Comparison of ENCODE assay signal across 9 cellular contexts in genomic region chr5:173973614-173973969, GRCh38. TPM values are rescaled to one million over a fixed set of nuclear protein-coding genes. Genes with fewer than 3 reads are reported as not detected.
DNase-seq lines count a peak whose midpoint lies in the region; ATAC-seq and FAIRE-seq lines count a peak whose summit lies in the region.
"Had no signal": no experiment of that assay in that cellular context is flagged by ENCODE, and none has a peak within 500 bp of the region (broad histone marks: within the 10 kb centered on the region; RNA-seq: fewer than 3 reads in every experiment).

No MANE protein-coding gene starts in this region.

- FAIRE-seq in GM19239 (lab: Jason Lieb, UNC) = no peak

- peak overlapping the region; percentile 53 for H3K4me3 ChIP-seq in skeletal muscle cell (ENCODE audit: low read depth, low read length)

- H3K36me3 Mint-ChIP-seq in activated T-helper 1 cell treated with anti-CD3 and anti-CD28 coated beads, Interleukin-12 subunit alpha, Interleukin-12 subunit beta, Interleukin-2, Interleukin-4 antibody, amounts not matched to agents 30 ng/mL and 10 ng/mL and 1 ng/mL, durations not matched to agents 14 hours and 24 hours and 36 hours (ENCODE audit: low read depth) = no peaks in the 10 kb centered on the region

- in situ Hi-C loops in ACHN (cut with HindIII; ENCODE audit: low pct_ligation_motif_present, low pct_unique_long_range_greater_than_20kb, low sequenced_read_pairs) = no loop called here

- no peak for DNase-seq in activated T-helper 1 cell treated with anti-CD3 and anti-CD28 coated beads, Interleukin-12 subunit alpha, Interleukin-12 subunit beta, Interleukin-2, Interleukin-4 antibody, amounts not matched to agents 30 ng/mL and 10 ng/mL and 1 ng/mL, durations not matched to agents 14 hours and 24 hours and 36 hours (ENCODE audit: low spot score)
- DNase-seq in left cardiac atrium = no peak
- DNase-seq in skeletal muscle cell (ENCODE audit: low read depth) = no peak
- no peak for DNase-seq in NCI-H1092 treated with DMSO at 0.1 percent for 48 hours (lab: John Stamatoyannopoulos, UW)
- no peak for DNase-seq in ACHN
- no peak for DNase-seq in GM19239 (ENCODE audit: insufficient read length, low spot score)

- H3K4me1 Mint-ChIP-seq in activated T-helper 1 cell treated with anti-CD3 and anti-CD28 coated beads, Interleukin-12 subunit alpha, Interleukin-12 subunit beta, Interleukin-2, Interleukin-4 antibody, amounts not matched to agents 30 ng/mL and 10 ng/mL and 1 ng/mL, durations not matched to agents 14 hours and 24 hours and 36 hours (ENCODE audit: low read depth) = peaks cover 12% of the 10 kb centered on the region

- H3K4me3 Mint-ChIP-seq in activated T-helper 1 cell treated with anti-CD3 and anti-CD28 coated beads, Interleukin-12 subunit alpha, Interleukin-12 subunit beta, Interleukin-2, Interleukin-4 antibody, amounts not matched to agents 30 ng/mL and 10 ng/mL and 1 ng/mL, durations not matched to agents 14 hours and 24 hours and 36 hours = peak overlapping the region; percentile 81

- ATAC-seq in GM18867 (IDR thresholded peaks at IDR 0.05; ENCODE audit: unreplicated experiment) = peak; percentile 25
- ATAC-seq in HG02981 (IDR thresholded peaks at IDR 0.05; ENCODE audit: unreplicated experiment) = peak; percentile 25
- peak; percentile 18 to 73 for ATAC-seq in left cardiac atrium

- H3K27me3 Mint-ChIP-seq in activated T-helper 1 cell treated with anti-CD3 and anti-CD28 coated beads, Interleukin-12 subunit alpha, Interleukin-12 subunit beta, Interleukin-2, Interleukin-4 antibody, amounts not matched to agents 30 ng/mL and 10 ng/mL and 1 ng/mL, durations not matched to agents 14 hours and 24 hours and 36 hours (ENCODE audit: insufficient read depth) = peaks cover 32% of the 10 kb centered on the region

- no peaks in the 10 kb centered on the region for H3K9me3 Mint-ChIP-seq in activated T-helper 1 cell treated with anti-CD3 and anti-CD28 coated beads, Interleukin-12 subunit alpha, Interleukin-12 subunit beta, Interleukin-2, Interleukin-4 antibody, amounts not matched to agents 30 ng/mL and 10 ng/mL and 1 ng/mL, durations not matched to agents 14 hours and 24 hours and 36 hours

- intact Hi-C loops in activated T-helper 1 cell treated with anti-CD3 and anti-CD28 coated beads, Interleukin-12 subunit alpha, Interleukin-12 subunit beta, Interleukin-2, Interleukin-4 antibody, amounts not matched to agents 30 ng/mL and 10 ng/mL and 1 ng/mL, durations not matched to agents 14 hours and 24 hours and 36 hours (cut with micrococcal nuclease) = loop anchor here (1.0 kb wide), 4 partner anchors 55 to 679 kb away; partner anchors contain the start of gene CPEB4
- intact Hi-C loops in left cardiac atrium (cut with DNase I) = loop anchor here (1.0 to 5.0 kb wide), 4 partner anchors 79 to 354 kb away; no protein-coding TSS in a partner anchor

- no peak overlapping the region for H3K27ac Mint-ChIP-seq in activated T-helper 1 cell treated with anti-CD3 and anti-CD28 coated beads, Interleukin-12 subunit alpha, Interleukin-12 subunit beta, Interleukin-2, Interleukin-4 antibody, amounts not matched to agents 30 ng/mL and 10 ng/mL and 1 ng/mL, durations not matched to agents 14 hours and 24 hours and 36 hours

RNA-seq across cellular contexts. Expression of gene C5orf47, which starts 15.4 kb away (rescaled TPM):
- not detected in 2 replicates for total RNA-seq in activated T-helper 1 cell treated with anti-CD3 and anti-CD28 coated beads, Interleukin-12 subunit alpha, Interleukin-12 subunit beta, Interleukin-2, Interleukin-4 antibody, amounts not matched to agents 30 ng/mL and 10 ng/mL and 1 ng/mL, durations not matched to agents 14 hours and 24 hours and 36 hours
- under 1 TPM in 1 of 2 donors, not detected in 1; 0.47 TPM for total RNA-seq in left cardiac atrium
- total RNA-seq: activated CD8-positive, alpha-beta memory T cell treated with anti-CD3 and anti-CD28 coated beads for 36 hours had no signal
